ENCODE assay signal across 6 cellular contexts in genomic region chr11:119055901-119056300, GRCh38. TPM values are rescaled to one million over a fixed set of nuclear protein-coding genes. Genes with fewer than 3 reads are reported as not detected.
DNase-seq lines count a peak whose midpoint lies in the region; ATAC-seq, FAIRE-seq and TF ChIP-seq lines count a peak whose summit lies in the region.

No MANE protein-coding gene starts in this region.

- H3K27me3 Mint-ChIP-seq in CD4-positive, alpha-beta memory T cell = no peaks in the 10 kb centered on the region

- POLR2A ChIA-PET in CD4-positive, alpha-beta memory T cell (lab: Charles Lee; ENCODE audit: partially characterized antibody) = interaction anchor here (0.7 to 5.3 kb wide), 20 partner anchors 9 to 264 kb away, joined by 3 to 67 read pairs (median 7); partner anchors contain the start of genes C2CD2L, CENATAC, DDX6 and DPAGT1

- no peak overlapping the region for H2AFZ ChIP-seq in MM.1S (ENCODE audit: low read length)

- peak overlapping the region; percentile 91 for H3K27ac ChIP-seq in CD4-positive, alpha-beta memory T cell (ENCODE audit: low read depth, low read length)
- H3K27ac ChIP-seq in MM.1S (ENCODE audit: low read length) (peak overlapping the region; percentile 94; the same call in 1 of the 2 replicates), colonic mucosa (no peak overlapping the region), pancreas (no peak overlapping the region)

- H3K4me1 Mint-ChIP-seq in CD4-positive, alpha-beta memory T cell = peaks cover 26 to 65% (median 46%) of the 10 kb centered on the region in 4 donors

- peak overlapping the region; percentile 78 to 82 for H3K4me3 ChIP-seq in CD4-positive, alpha-beta memory T cell (ENCODE audit: low read length in 2 of 2)
- peak overlapping the region; percentile 84 for H3K4me3 ChIP-seq in MM.1S (ENCODE audit: low read length)
- peak overlapping the region; percentile 93 for H3K4me3 ChIP-seq in colonic mucosa
- peak overlapping the region; percentile 86 to 99 (median 90) for H3K4me3 ChIP-seq in pancreas

- 19 to 24% methylated on average over 6 of the region's 6 CpGs for WGBS in pancreas, 2 donors

- H3K9me2 ChIP-seq in MM.1S (replicated peaks; ENCODE audit: insufficient read depth, low read length) = no peaks in the 10 kb centered on the region

- intact Hi-C loops in CD4-positive, alpha-beta memory T cell (cut with micrococcal nuclease) = loop anchor here (2.0 kb wide), 1 partner anchor 141 kb away; no protein-coding TSS in a partner anchor
- intact Hi-C loops in colonic mucosa (cut with DNase I) = no loop called here
- intact Hi-C loops in pancreas (cut with DNase I) = no loop called here

- ATAC-seq in pancreas (no peak), GM18511 (IDR thresholded peaks at IDR 0.05; ENCODE audit: unreplicated experiment) (no peak)

- CTCF ChIA-PET in CD4-positive, alpha-beta memory T cell (lab: Charles Lee; ENCODE audit: partially characterized antibody) = interaction anchor here (0.6 to 2.5 kb wide), 10 partner anchors 9 to 141 kb away, joined by 3 to 17 read pairs (median 4); partner anchors contain the start of genes DPAGT1, HINFP and VPS11

- peaks cover 11% of the 10 kb centered on the region for H3F3A ChIP-seq in MM.1S (ENCODE audit: insufficient read depth, low read length)

- H3K4me1 ChIP-seq in CD4-positive, alpha-beta memory T cell (ENCODE audit: insufficient read depth, low read length) = peaks cover 27% of the 10 kb centered on the region
- H3K4me1 ChIP-seq in MM.1S (ENCODE audit: low read length) (peaks cover 9% of the 10 kb centered on the region), colonic mucosa (no peaks in the 10 kb centered on the region), pancreas (peaks cover 0 to 19% (median 0%) of the 10 kb centered on the region in 3 donors)

- H3K4me3 Mint-ChIP-seq in CD4-positive, alpha-beta memory T cell = peak overlapping the region; percentile 80 to 98 (median 85)

- peaks cover 46% of the 10 kb centered on the region for H3K36me3 ChIP-seq in CD4-positive, alpha-beta memory T cell (ENCODE audit: insufficient read depth, low read length)
- H3K36me3 ChIP-seq in MM.1S (replicated peaks; ENCODE audit: insufficient read depth, low read length) = peaks cover 22% of the 10 kb centered on the region
- H3K36me3 ChIP-seq in colonic mucosa = peaks cover 18% of the 10 kb centered on the region
- peaks cover 4 to 35% (median 28%) of the 10 kb centered on the region in 3 donors for H3K36me3 ChIP-seq in pancreas

- 0 out of 2 replicates have a peak, but pooled peaks cover 9% of the 10 kb centered on the region for H4K20me1 ChIP-seq in MM.1S (ENCODE audit: insufficient read depth, low read length)

- H3K27ac Mint-ChIP-seq in CD4-positive, alpha-beta memory T cell = peak overlapping the region; percentile 72 to 91 (median 88)

- H3K36me3 Mint-ChIP-seq in CD4-positive, alpha-beta memory T cell = peaks cover 40 to 60% of the 10 kb centered on the region in 2 donors

- peaks cover 62% of the 10 kb centered on the region for H3K79me2 ChIP-seq in MM.1S (ENCODE audit: low read length)

- H3K9ac ChIP-seq in MM.1S (ENCODE audit: low read length) (peak overlapping the region; percentile 99), colonic mucosa (ENCODE audit: low read depth in 2 of 2, low read length in 2 of 2) (peak overlapping the region; percentile 61 to 76)

- DNase-seq in CD4-positive, alpha-beta memory T cell = peak in 2 of 5 donors; percentile 4 to 13
- DNase-seq in MM.1S (peak; percentile 41), colonic mucosa (no peak), pancreas (peak in 1 of 6 donors; percentile 30), NCI-H128 (lab: John Stamatoyannopoulos, UW; ENCODE audit: unreplicated experiment) (no peak)

- no peaks in the 10 kb centered on the region for H3K9me3 Mint-ChIP-seq in CD4-positive, alpha-beta memory T cell

- TF ChIP-seq CTCF in MM.1S (IDR thresholded peaks at IDR 0.05; ENCODE audit: low read length) = peak; percentile 27
- TF ChIP-seq CTCF in colonic mucosa (IDR thresholded peaks at IDR 0.05) = no peak
- TF ChIP-seq CTCF in pancreas (IDR thresholded peaks at IDR 0.05) = no peak

- H3K9me3 ChIP-seq in CD4-positive, alpha-beta memory T cell (ENCODE audit: control insufficient read depth in 1 of 2, low read length in 2 of 2) = no peaks in the 10 kb centered on the region
- H3K9me3 ChIP-seq in MM.1S (replicated peaks; ENCODE audit: insufficient read depth, low read length) (no peaks in the 10 kb centered on the region), colonic mucosa (no peaks in the 10 kb centered on the region), pancreas (no peaks in the 10 kb centered on the region)

- peak overlapping the region; percentile 80 for H3K4me2 ChIP-seq in MM.1S (ENCODE audit: low read depth, low read length)

- no peak for FAIRE-seq in pancreas (lab: Jason Lieb, UNC)

- H3K27me3 ChIP-seq in CD4-positive, alpha-beta memory T cell (ENCODE audit: insufficient read depth, low read length) = no peaks in the 10 kb centered on the region
- no peaks in the 10 kb centered on the region for H3K27me3 ChIP-seq in MM.1S (replicated peaks; ENCODE audit: insufficient read depth, low read length)
- no peaks in the 10 kb centered on the region for H3K27me3 ChIP-seq in colonic mucosa
- H3K27me3 ChIP-seq in pancreas = no peaks in the 10 kb centered on the region

RNA-seq across cellular contexts. Expression of gene HYOU1, which starts 1.1 kb away (rescaled TPM):
- total RNA-seq in CD4-positive, alpha-beta memory T cell = 100 to 1,000 TPM; 136 to 146 TPM
- 10 to 100 TPM; 24.1 to 27.9 TPM for polyA plus RNA-seq in CD4-positive, alpha-beta memory T cell
- total RNA-seq in colonic mucosa = 100 to 1,000 TPM; 120 to 273 TPM
- total RNA-seq in pancreas = 100 to 1,000 TPM; 105 to 210 (median 169) TPM
- 10 to 100 TPM; 79.2 to 79.8 TPM for polyA plus RNA-seq in pancreas

RNA-seq across cellular contexts. Expression of gene VPS11, which starts 11.7 kb away (rescaled TPM):
- 10 to 100 TPM; 56.2 to 61.2 TPM for total RNA-seq in CD4-positive, alpha-beta memory T cell
- 10 to 100 TPM; 36.0 to 61.7 TPM for polyA plus RNA-seq in CD4-positive, alpha-beta memory T cell
- 10 to 100 TPM; 23.0 to 24.1 TPM for total RNA-seq in colonic mucosa
- total RNA-seq in pancreas = 10 to 100 TPM; 14.2 to 21.2 (median 16.0) TPM
- 10 to 100 TPM; 34.2 to 47.4 TPM for polyA plus RNA-seq in pancreas

RNA-seq across cellular contexts. Expression of gene SLC37A4, which starts 25.2 kb away (rescaled TPM):
- 10 to 100 TPM; 14.6 to 14.8 TPM for total RNA-seq in CD4-positive, alpha-beta memory T cell
- 10 to 100 TPM; 10.6 to 13.0 TPM for polyA plus RNA-seq in CD4-positive, alpha-beta memory T cell
- total RNA-seq in colonic mucosa = 10 to 100 TPM; 48.9 to 56.4 TPM
- total RNA-seq in pancreas = 10 to 100 TPM; 27.1 to 41.6 (median 32.6) TPM
- 100 to 1,000 TPM in 1 of 2 donors, 10 to 100 TPM in 1; 67.0 to 163 TPM for polyA plus RNA-seq in pancreas

RNA-seq across cellular contexts. Expression of gene HMBS, which starts 28.8 kb away (rescaled TPM):
- total RNA-seq in CD4-positive, alpha-beta memory T cell = 1 to 10 TPM; 5.1 to 5.8 TPM
- 10 to 100 TPM; 17.7 to 21.2 TPM for polyA plus RNA-seq in CD4-positive, alpha-beta memory T cell
- total RNA-seq in colonic mucosa (10 to 100 TPM; 18.7 to 50.5 TPM), pancreas (10 to 100 TPM in 1 of 6 donors, 1 to 10 TPM in 5; 4.8 to 15.1 (median 8.6) TPM)
- polyA plus RNA-seq in pancreas = 10 to 100 TPM; 18.9 TPM

RNA-seq across cellular contexts. Expression of gene TRAPPC4, which starts 37.3 kb away (rescaled TPM):
- 10 to 100 TPM; 89.2 to 97.3 TPM for total RNA-seq in CD4-positive, alpha-beta memory T cell
- polyA plus RNA-seq in CD4-positive, alpha-beta memory T cell = 100 to 1,000 TPM in 1 of 2 donors, 10 to 100 TPM in 1; 92.1 to 116 TPM
- total RNA-seq in colonic mucosa (10 to 100 TPM; 72.6 to 73.2 TPM), pancreas (10 to 100 TPM; 13.7 to 36.5 (median 27.2) TPM)
- polyA plus RNA-seq in pancreas = 10 to 100 TPM; 21.6 to 55.7 TPM

Comparison
In these comparisons a context has a peak if more than half of its experiments do, and no peak if none do; other contexts are left out.
1. H3K27ac ChIP-seq: peak in CD4-positive, alpha-beta memory T cell (single experiment) and MM.1S (single experiment); none in colonic mucosa (single experiment) and pancreas (0 of 4).
2. Peak in every context shown above with its lines, with median percentiles within 50 percentile points of each other: H3K4me3 ChIP-seq.